ENCODE assay signal across 13 cellular contexts in the genomic region with DNA sequence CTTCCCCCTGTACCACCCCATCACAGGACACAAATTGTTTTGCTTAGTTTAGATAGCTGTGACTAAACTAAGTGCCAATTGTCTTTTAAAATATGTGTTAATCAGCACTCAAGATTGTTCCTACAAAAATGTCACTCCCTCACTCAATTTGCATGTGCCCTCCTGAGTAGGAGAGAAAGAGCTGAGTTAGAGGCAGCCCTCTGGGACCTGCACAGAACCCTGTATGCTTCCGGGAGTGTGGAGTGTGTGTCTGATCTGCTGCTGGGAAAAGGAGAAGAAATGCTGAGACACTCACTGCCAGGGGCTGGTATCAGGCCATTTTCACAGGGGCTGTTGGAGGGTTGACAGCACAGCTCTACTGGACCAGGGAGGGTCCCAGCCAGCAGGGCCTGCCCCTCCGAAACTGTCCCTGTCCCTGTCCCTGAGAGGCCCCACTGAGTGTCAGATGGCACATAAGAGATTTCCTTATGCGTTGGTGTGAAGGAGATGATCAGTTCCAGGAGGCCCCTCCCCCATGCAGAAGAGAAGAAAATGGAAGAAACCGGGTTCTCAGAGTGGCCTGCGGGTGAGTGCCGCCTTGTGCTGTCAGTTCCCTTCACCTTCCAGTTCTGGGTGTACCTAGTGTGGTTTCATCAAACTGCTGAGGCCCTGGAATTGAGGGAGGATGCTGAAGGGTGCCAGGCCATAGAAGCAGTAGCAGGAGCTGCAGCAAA. TPM values are rescaled to one million over a fixed set of nuclear protein-coding genes. Genes with fewer than 3 reads are reported as not detected.
"Had no signal": no experiment of that assay in that cellular context is flagged by ENCODE, and none has a peak within 500 bp of the region (broad histone marks: within the 10 kb centered on the region; RNA-seq: fewer than 3 reads in every experiment).

No MANE protein-coding gene starts in this region.

- H3K36me3 ChIP-seq: brain microvascular endothelial cell, right atrium auricular region, tibial nerve had no signal

- DNase-seq: activated CD4-positive, alpha-beta T cell treated with anti-CD3 and anti-CD28 coated beads, Interleukin-2, amount 50 U/mL, for 1 hour; activated CD8-positive, alpha-beta memory T cell treated with anti-CD3 and anti-CD28 coated beads for 24 hours; activated gamma-delta T cell treated with Interleukin-2 at 50 U/mL for 16 hours; brain microvascular endothelial cell; cerebellar nuclear complex; islet precursor cell; mucosa of descending colon; naive thymus-derived CD8-positive, alpha-beta T cell; small intestine; stimulated activated CD4-positive, alpha-beta T cell treated with anti-CD3 and anti-CD28 coated beads, Interleukin-4, amount 100 ng/mL, for 24 hours; stimulated activated naive CD4-positive, alpha-beta T cell had no signal

- H3K4me3 ChIP-seq: mucosa of descending colon, right atrium auricular region, tibial nerve had no signal

- H3K27me3 ChIP-seq: brain microvascular endothelial cell, right atrium auricular region, tibial nerve had no signal

RNA-seq across cellular contexts. Expression of gene B3GNT5, which starts 3.9 kb away (rescaled TPM):
- total RNA-seq: naive thymus-derived CD8-positive, alpha-beta T cell had no signal
